In genomic region chr10:71850021-71850744, GRCh38 we compare ENCODE assay signal across 7 cellular contexts. TPM values are rescaled to one million over a fixed set of nuclear protein-coding genes. Genes with fewer than 3 reads are reported as not detected.
DNase-seq lines count a peak whose midpoint lies in the region; ATAC-seq and TF ChIP-seq lines count a peak whose summit lies in the region.

No MANE protein-coding gene starts in this region.

- intact Hi-C loops in activated T-helper 1 cell treated with anti-CD3 and anti-CD28 coated beads, Interleukin-12 subunit alpha, Interleukin-12 subunit beta, Interleukin-2, Interleukin-4 antibody, amounts not matched to agents 30 ng/mL and 10 ng/mL and 1 ng/mL, durations not matched to agents 14 hours and 24 hours and 36 hours (cut with micrococcal nuclease): loop anchor here (2.0 to 5.0 kb wide), 3 partner anchors 39 to 473 kb away; no protein-coding TSS in a partner anchor

- peak overlapping the region; percentile 99 for H3K4me3 Mint-ChIP-seq in HFFc6
- H3K4me3 Mint-ChIP-seq in activated T-helper 1 cell treated with anti-CD3 and anti-CD28 coated beads, Interleukin-12 subunit alpha, Interleukin-12 subunit beta, Interleukin-2, Interleukin-4 antibody, amounts not matched to agents 30 ng/mL and 10 ng/mL and 1 ng/mL, durations not matched to agents 14 hours and 24 hours and 36 hours: peak overlapping the region; percentile 97
- H3K4me3 Mint-ChIP-seq in stimulated activated naive B cell treated with anti-CD40 and anti-IgM and Interleukin-4, amounts not matched to agents 10 μg/mL and 1 μg/mL and 100 μg/mL, for 72 hours: peak overlapping the region; percentile 86 to 89

- no peak for ATAC-seq in stimulated activated naive B cell treated with anti-CD40 and anti-IgM and Interleukin-4, amounts not matched to agents 10 μg/mL and 1 μg/mL and 100 μg/mL, for 72 hours (replicated peaks)

- peaks cover 19% of the 10 kb centered on the region for H3K36me3 Mint-ChIP-seq in HFFc6 (ENCODE audit: low read depth)
- H3K36me3 Mint-ChIP-seq in activated T-helper 1 cell treated with anti-CD3 and anti-CD28 coated beads, Interleukin-12 subunit alpha, Interleukin-12 subunit beta, Interleukin-2, Interleukin-4 antibody, amounts not matched to agents 30 ng/mL and 10 ng/mL and 1 ng/mL, durations not matched to agents 14 hours and 24 hours and 36 hours (ENCODE audit: low read depth): peaks cover 8% of the 10 kb centered on the region
- H3K36me3 Mint-ChIP-seq in stimulated activated naive B cell treated with anti-CD40 and anti-IgM and Interleukin-4, amounts not matched to agents 10 μg/mL and 1 μg/mL and 100 μg/mL, for 72 hours: peaks cover 3 to 13% of the 10 kb centered on the region in 2 donors

- peaks cover 9% of the 10 kb centered on the region for H3K4me1 ChIP-seq in iPS-18a (ENCODE audit: control insufficient read depth, low read depth, low read length)

- H3K4me3 ChIP-seq in iPS-18a (ENCODE audit: low read length): peak overlapping the region; percentile 94

- H3K9me3 ChIP-seq in iPS-18a (ENCODE audit: control insufficient read depth, low read depth, low read length): no peaks in the 10 kb centered on the region

- no peaks in the 10 kb centered on the region for H3K36me3 ChIP-seq in iPS-18a (ENCODE audit: control insufficient read depth, low read depth, low read length)

- no peaks in the 10 kb centered on the region for H3K9me3 Mint-ChIP-seq in HFFc6
- no peaks in the 10 kb centered on the region for H3K9me3 Mint-ChIP-seq in activated T-helper 1 cell treated with anti-CD3 and anti-CD28 coated beads, Interleukin-12 subunit alpha, Interleukin-12 subunit beta, Interleukin-2, Interleukin-4 antibody, amounts not matched to agents 30 ng/mL and 10 ng/mL and 1 ng/mL, durations not matched to agents 14 hours and 24 hours and 36 hours
- H3K9me3 Mint-ChIP-seq in stimulated activated naive B cell treated with anti-CD40 and anti-IgM and Interleukin-4, amounts not matched to agents 10 μg/mL and 1 μg/mL and 100 μg/mL, for 72 hours: peaks cover 0 to 2% of the 10 kb centered on the region in 2 donors

- peak overlapping the region; percentile 78 for H3K27ac Mint-ChIP-seq in HFFc6
- H3K27ac Mint-ChIP-seq in activated T-helper 1 cell treated with anti-CD3 and anti-CD28 coated beads, Interleukin-12 subunit alpha, Interleukin-12 subunit beta, Interleukin-2, Interleukin-4 antibody, amounts not matched to agents 30 ng/mL and 10 ng/mL and 1 ng/mL, durations not matched to agents 14 hours and 24 hours and 36 hours: peak overlapping the region; percentile 85
- H3K27ac Mint-ChIP-seq in stimulated activated naive B cell treated with anti-CD40 and anti-IgM and Interleukin-4, amounts not matched to agents 10 μg/mL and 1 μg/mL and 100 μg/mL, for 72 hours: peak overlapping the region; percentile 91

- TF ChIP-seq CTCF in HFFc6 (IDR thresholded peaks at IDR 0.05): no peak

- peaks cover 6% of the 10 kb centered on the region for H3K27me3 Mint-ChIP-seq in HFFc6 (ENCODE audit: insufficient read depth)
- no peaks in the 10 kb centered on the region for H3K27me3 Mint-ChIP-seq in activated T-helper 1 cell treated with anti-CD3 and anti-CD28 coated beads, Interleukin-12 subunit alpha, Interleukin-12 subunit beta, Interleukin-2, Interleukin-4 antibody, amounts not matched to agents 30 ng/mL and 10 ng/mL and 1 ng/mL, durations not matched to agents 14 hours and 24 hours and 36 hours (ENCODE audit: insufficient read depth)
- H3K27me3 Mint-ChIP-seq in stimulated activated naive B cell treated with anti-CD40 and anti-IgM and Interleukin-4, amounts not matched to agents 10 μg/mL and 1 μg/mL and 100 μg/mL, for 72 hours: no peaks in the 10 kb centered on the region

- DNase-seq in HFFc6 (no peak), NCI-H1694 (lab: John Stamatoyannopoulos, UW) (no peak), NCI-H1436 treated with DMSO at 0.1 percent for 48 hours (lab: John Stamatoyannopoulos, UW) (no peak), NCI-H774 (lab: John Stamatoyannopoulos, UW) (no peak)
- DNase-seq in activated T-helper 1 cell treated with anti-CD3 and anti-CD28 coated beads, Interleukin-12 subunit alpha, Interleukin-12 subunit beta, Interleukin-2, Interleukin-4 antibody, amounts not matched to agents 30 ng/mL and 10 ng/mL and 1 ng/mL, durations not matched to agents 14 hours and 24 hours and 36 hours (ENCODE audit: low spot score): no peak
- no peak for DNase-seq in stimulated activated naive B cell treated with anti-CD40 and anti-IgM and Interleukin-4, amounts not matched to agents 10 μg/mL and 1 μg/mL and 100 μg/mL, for 72 hours

- H3K9ac ChIP-seq in iPS-18a (ENCODE audit: low read length): peak overlapping the region; percentile 88

- H3K27me3 ChIP-seq in iPS-18a (ENCODE audit: control insufficient read depth, insufficient read depth, low read length): no peaks in the 10 kb centered on the region

- peak overlapping the region; percentile 74 for H3K27ac ChIP-seq in iPS-18a (ENCODE audit: low read length)

- H3K4me1 Mint-ChIP-seq in HFFc6 (ENCODE audit: low read depth): peaks cover 44% of the 10 kb centered on the region
- peaks cover 49% of the 10 kb centered on the region for H3K4me1 Mint-ChIP-seq in activated T-helper 1 cell treated with anti-CD3 and anti-CD28 coated beads, Interleukin-12 subunit alpha, Interleukin-12 subunit beta, Interleukin-2, Interleukin-4 antibody, amounts not matched to agents 30 ng/mL and 10 ng/mL and 1 ng/mL, durations not matched to agents 14 hours and 24 hours and 36 hours (ENCODE audit: low read depth)
- H3K4me1 Mint-ChIP-seq in stimulated activated naive B cell treated with anti-CD40 and anti-IgM and Interleukin-4, amounts not matched to agents 10 μg/mL and 1 μg/mL and 100 μg/mL, for 72 hours: peaks cover 33 to 60% of the 10 kb centered on the region in 2 donors

RNA-seq across cellular contexts. Expression of gene PSAP, which starts 0.9 kb away (rescaled TPM):
- total RNA-seq in HFFc6 (2021; fragmentation: NEBNext Ultra II Directional; extraction: Animal tissue kit (Norgen Biotek cat#: 25700)): 100 to 1,000 TPM; 375 to 549 (median 404) TPM
- total RNA-seq in activated T-helper 1 cell treated with anti-CD3 and anti-CD28 coated beads, Interleukin-12 subunit alpha, Interleukin-12 subunit beta, Interleukin-2, Interleukin-4 antibody, amounts not matched to agents 30 ng/mL and 10 ng/mL and 1 ng/mL, durations not matched to agents 14 hours and 24 hours and 36 hours: 117 and 122 TPM in 2 replicates
